ENCODE assay signal across 8 cellular contexts in the genomic region with DNA sequence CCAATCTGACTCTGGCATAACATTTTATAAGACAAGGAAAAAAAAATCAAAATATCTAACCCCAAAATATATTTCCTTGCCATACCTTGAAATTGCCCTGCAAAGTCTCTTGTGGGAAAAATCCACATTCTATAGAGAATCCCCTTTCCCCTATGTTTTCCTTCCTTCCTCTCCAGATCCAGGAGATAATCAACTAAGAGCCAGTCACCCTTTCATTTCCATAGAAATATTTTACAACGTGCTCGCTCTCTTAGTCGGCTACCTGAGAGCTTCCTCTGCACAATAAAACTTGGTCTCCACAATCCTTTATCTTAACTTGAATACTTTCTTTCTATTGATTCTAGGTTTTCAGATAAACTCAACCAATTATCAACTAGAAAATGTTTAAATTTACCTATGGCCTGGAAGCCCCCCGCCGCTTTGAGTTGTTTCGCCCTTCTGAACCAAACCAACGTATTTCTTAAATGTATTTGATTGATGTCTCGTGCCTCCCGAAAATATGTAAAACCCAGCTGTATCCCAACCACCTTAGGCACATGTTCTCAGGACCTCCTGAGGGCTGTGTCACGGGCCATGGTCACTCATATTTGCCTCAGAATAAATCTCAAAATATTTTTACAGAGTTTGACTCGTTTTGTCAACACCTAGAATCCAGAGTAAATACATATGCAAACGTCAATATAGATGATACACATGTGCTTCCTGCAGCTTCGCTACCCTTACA. TPM values are rescaled to one million over a fixed set of nuclear protein-coding genes. Genes with fewer than 3 reads are reported as not detected.
A peak's percentile ranks its signal among the peaks of the same experiment; 100 is the strongest.
DNase-seq lines count a peak whose midpoint lies in the region; ATAC-seq and TF ChIP-seq lines count a peak whose summit lies in the region.

No MANE protein-coding gene starts in this region.

- H3K27me3 Mint-ChIP-seq in activated naive CD4-positive, alpha-beta T cell treated with anti-CD3 and anti-CD28 coated beads for 36 hours (ENCODE audit: low read depth): no peaks in the 10 kb centered on the region

- no peaks in the 10 kb centered on the region for H3K36me3 ChIP-seq in transverse colon

- H3K9me3 Mint-ChIP-seq in activated naive CD4-positive, alpha-beta T cell treated with anti-CD3 and anti-CD28 coated beads for 36 hours: no peaks in the 10 kb centered on the region

- DNase-seq in activated naive CD4-positive, alpha-beta T cell treated with anti-CD3 and anti-CD28 coated beads for 36 hours: no peak
- no peak for DNase-seq in activated naive CD4-positive, alpha-beta T cell treated with Interleukin-2 at 50 U/mL for 16 hours
- DNase-seq in astrocyte of the cerebellum (ENCODE audit: low read depth): no peak
- no peak for DNase-seq in lower leg skin (ENCODE audit: low spot score in 2 of 2)
- DNase-seq in transverse colon: no peak
- no peak for DNase-seq in GM20000 (ENCODE audit: low spot score)
- no peak for DNase-seq in NCI-H82 treated with DMSO at 0.1 percent for 48 hours (lab: John Stamatoyannopoulos, UW; ENCODE audit: unreplicated experiment)

- H3K27ac Mint-ChIP-seq in activated naive CD4-positive, alpha-beta T cell treated with anti-CD3 and anti-CD28 coated beads for 36 hours: peak overlapping the region; percentile 65

- 1 to 2% methylated on average over 13 of the region's 13 CpGs for WGBS in lower leg skin, 2 donors
- WGBS in transverse colon (ENCODE audit: low coverage in 1 of 2), 2 donors: 2 to 4% methylated on average over 11 to 13 of the region's 13 CpGs

- no peak for TF ChIP-seq EP300 in transverse colon (IDR thresholded peaks at IDR 0.05; ENCODE audit: low read depth)

- peaks cover 12 to 51% (median 24%) of the 10 kb centered on the region in 4 donors for H3K4me1 ChIP-seq in transverse colon

- CTCF ChIA-PET in activated naive CD4-positive, alpha-beta T cell treated with anti-CD3 and anti-CD28 coated beads for 36 hours (lab: Charles Lee): interaction anchor here (0.7 to 2.8 kb wide), 4 partner anchors 12 to 1396 kb away, joined by 3 to 22 read pairs (median 6); no protein-coding TSS in a partner anchor

- H3K27me3 ChIP-seq in transverse colon: no peaks in the 10 kb centered on the region

- TF ChIP-seq POLR2A in lower leg skin (IDR thresholded peaks at IDR 0.05) (no peak), transverse colon (IDR thresholded peaks at IDR 0.05) (no peak)

- H3K9me3 ChIP-seq in transverse colon: no peaks in the 10 kb centered on the region

- H3K4me1 Mint-ChIP-seq in activated naive CD4-positive, alpha-beta T cell treated with anti-CD3 and anti-CD28 coated beads for 36 hours (ENCODE audit: low read depth): peaks cover 46% of the 10 kb centered on the region

- no peak for TF ChIP-seq CTCF in astrocyte of the cerebellum (IDR thresholded peaks at IDR 0.05; ENCODE audit: low read depth, low read length, missing control alignments)
- no peak for TF ChIP-seq CTCF in lower leg skin (IDR thresholded peaks at IDR 0.05)
- TF ChIP-seq CTCF in transverse colon (IDR thresholded peaks at IDR 0.05): no peak
- no peak for TF ChIP-seq CTCF in GM20000 (IDR thresholded peaks at IDR 0.05; ENCODE audit: extremely low read depth, missing control alignments)

- intact Hi-C loops in activated naive CD4-positive, alpha-beta T cell treated with anti-CD3 and anti-CD28 coated beads for 36 hours (cut with micrococcal nuclease): no loop called here
- intact Hi-C loops in lower leg skin (cut with DNase I; ENCODE audit: low total_unique reads): no loop called here
- intact Hi-C loops in transverse colon (cut with DNase I; ENCODE audit: low total_unique reads): no loop called here

- H3K27ac ChIP-seq in transverse colon: peak overlapping the region; percentile 96 to 98 (median 97)

- H3K4me3 Mint-ChIP-seq in activated naive CD4-positive, alpha-beta T cell treated with anti-CD3 and anti-CD28 coated beads for 36 hours: peak overlapping the region; percentile 91

- H3K4me3 ChIP-seq in astrocyte of the cerebellum (ENCODE audit: low read depth, low read length) (peak overlapping the region; percentile 94), lower leg skin (ENCODE audit: low read depth, poor library complexity, severe bottlenecking) (peak overlapping the region; percentile 99), transverse colon (peak overlapping the region; percentile 57 to 93 (median 91))

- in situ Hi-C loops in astrocyte of the cerebellum (cut with HindIII; ENCODE audit: low sequenced_read_pairs) (no loop called here), transverse colon (cut with MboI; ENCODE audit: low pct_ligation_motif_present in 1 of 4, low pct_unique_long_range_greater_than_20kb in 1 of 4, low sequenced_read_pairs in 3 of 4) (no loop called here)

- ATAC-seq in GM21576 (IDR thresholded peaks at IDR 0.05; ENCODE audit: unreplicated experiment): no peak

- peaks cover 3% of the 10 kb centered on the region for H3K36me3 Mint-ChIP-seq in activated naive CD4-positive, alpha-beta T cell treated with anti-CD3 and anti-CD28 coated beads for 36 hours (ENCODE audit: low read depth)

RNA-seq across cellular contexts. Expression of gene PSAP, which starts 0.9 kb away (rescaled TPM):
- 100 to 1,000 TPM; 129 to 133 TPM for total RNA-seq in activated naive CD4-positive, alpha-beta T cell treated with anti-CD3 and anti-CD28 coated beads for 36 hours
- 100 to 1,000 TPM; 425 to 693 (median 495) TPM for total RNA-seq in lower leg skin
- 100 to 1,000 TPM; 383 to 667 (median 478) TPM for total RNA-seq in transverse colon
